In the genomic region with DNA sequence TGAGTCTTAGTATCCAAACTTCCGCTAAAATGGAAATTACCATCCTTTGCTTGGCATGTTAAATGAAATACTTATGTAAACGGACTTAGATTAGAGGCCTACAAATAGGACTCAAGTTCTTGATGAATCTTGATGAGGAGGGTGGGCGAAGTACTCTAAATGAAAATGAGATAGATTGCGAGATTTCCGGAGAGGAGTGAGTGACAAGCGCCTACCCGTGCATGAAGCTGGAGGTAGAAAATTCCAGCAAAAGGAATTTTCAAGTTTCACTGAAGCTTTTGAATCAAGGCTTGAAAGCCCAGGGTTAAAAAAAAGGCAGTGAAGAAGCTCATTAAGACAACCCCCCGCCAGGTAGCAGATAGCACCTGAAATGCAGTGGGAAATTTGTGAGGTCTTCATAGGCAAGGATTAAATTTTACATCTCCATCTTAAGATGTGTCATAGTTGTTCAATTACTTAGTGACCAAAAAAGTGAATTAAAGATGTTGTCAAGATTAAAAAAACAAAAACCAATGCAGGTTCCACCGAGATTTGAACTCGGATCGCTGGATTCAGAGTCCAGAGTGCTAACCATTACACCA, we compare ENCODE assay signal across 2 cellular contexts.
TF ChIP-seq lines count a peak whose summit lies in the region.

No MANE protein-coding gene starts in this region.

TF ChIP-seq in HCT116, 20 proteins besides CTCF, POLR2A, EP300 and RAD21 (continued from another document):
- TF ChIP-seq, protein P1, sequence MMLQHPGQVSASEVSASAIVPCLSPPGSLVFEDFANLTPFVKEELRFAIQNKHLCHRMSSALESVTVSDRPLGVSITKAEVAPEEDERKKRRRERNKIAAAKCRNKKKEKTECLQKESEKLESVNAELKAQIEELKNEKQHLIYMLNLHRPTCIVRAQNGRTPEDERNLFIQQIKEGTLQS (IDR thresholded peaks at IDR 0.05), result peak; percentile 94

TF ChIP-seq in GM12878, 131 proteins besides CTCF, POLR2A, EP300 and RAD21:
- peak; percentile 99 for TF ChIP-seq ZNF24 (IDR thresholded peaks at IDR 0.05)
- no peak for TF ChIP-seq POLR2AphosphoS2 (IDR thresholded peaks at IDR 0.05; ENCODE audit: low read depth, low read length)
- TF ChIP-seq ZNF217 (IDR thresholded peaks at IDR 0.05), result peak; percentile 30; the same call in 1 of the 2 replicates
- peak; percentile 43; the same call in 1 of the 2 replicates for TF ChIP-seq MEF2A (IDR thresholded peaks at IDR 0.05; ENCODE audit: insufficient read depth, low read depth, low read length)
- TF ChIP-seq, protein P2, sequence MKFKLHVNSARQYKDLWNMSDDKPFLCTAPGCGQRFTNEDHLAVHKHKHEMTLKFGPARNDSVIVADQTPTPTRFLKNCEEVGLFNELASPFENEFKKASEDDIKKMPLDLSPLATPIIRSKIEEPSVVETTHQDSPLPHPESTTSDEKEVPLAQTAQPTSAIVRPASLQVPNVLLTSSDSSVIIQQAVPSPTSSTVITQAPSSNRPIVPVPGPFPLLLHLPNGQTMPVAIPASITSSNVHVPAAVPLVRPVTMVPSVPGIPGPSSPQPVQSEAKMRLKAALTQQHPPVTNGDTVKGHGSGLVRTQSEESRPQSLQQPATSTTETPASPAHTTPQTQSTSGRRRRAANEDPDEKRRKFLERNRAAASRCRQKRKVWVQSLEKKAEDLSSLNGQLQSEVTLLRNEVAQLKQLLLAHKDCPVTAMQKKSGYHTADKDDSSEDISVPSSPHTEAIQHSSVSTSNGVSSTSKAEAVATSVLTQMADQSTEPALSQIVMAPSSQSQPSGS (IDR thresholded peaks at IDR 0.05; ENCODE audit: low read length), result 0 out of 2 replicates have a peak, but pooled peaks have one; percentile 20
- no peak for TF ChIP-seq NFXL1 (IDR thresholded peaks at IDR 0.05; ENCODE audit: borderline replicate concordance)
- TF ChIP-seq STAT1 (conservative IDR thresholded peaks at IDR 0.05), result peak; percentile 92; the same call in 1 of the 2 replicates
- no peak for TF ChIP-seq SUPT20H (IDR thresholded peaks at IDR 0.05; ENCODE audit: borderline replicate concordance, control insufficient read depth, low read depth, low read length)
- TF ChIP-seq, protein P3, sequence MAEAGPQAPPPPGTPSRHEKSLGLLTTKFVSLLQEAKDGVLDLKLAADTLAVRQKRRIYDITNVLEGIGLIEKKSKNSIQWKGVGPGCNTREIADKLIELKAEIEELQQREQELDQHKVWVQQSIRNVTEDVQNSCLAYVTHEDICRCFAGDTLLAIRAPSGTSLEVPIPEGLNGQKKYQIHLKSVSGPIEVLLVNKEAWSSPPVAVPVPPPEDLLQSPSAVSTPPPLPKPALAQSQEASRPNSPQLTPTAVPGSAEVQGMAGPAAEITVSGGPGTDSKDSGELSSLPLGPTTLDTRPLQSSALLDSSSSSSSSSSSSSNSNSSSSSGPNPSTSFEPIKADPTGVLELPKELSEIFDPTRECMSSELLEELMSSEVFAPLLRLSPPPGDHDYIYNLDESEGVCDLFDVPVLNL (IDR thresholded peaks at IDR 0.05; ENCODE audit: low read depth, low read length), result 0 out of 2 replicates have a peak, but pooled peaks have one; percentile 8
- TF ChIP-seq RUNX3 (IDR thresholded peaks at IDR 0.05; ENCODE audit: low read length), result peak; percentile 80
- no peak for TF ChIP-seq ESRRA (IDR thresholded peaks at IDR 0.05; ENCODE audit: low read length)
